In the genomic region with DNA sequence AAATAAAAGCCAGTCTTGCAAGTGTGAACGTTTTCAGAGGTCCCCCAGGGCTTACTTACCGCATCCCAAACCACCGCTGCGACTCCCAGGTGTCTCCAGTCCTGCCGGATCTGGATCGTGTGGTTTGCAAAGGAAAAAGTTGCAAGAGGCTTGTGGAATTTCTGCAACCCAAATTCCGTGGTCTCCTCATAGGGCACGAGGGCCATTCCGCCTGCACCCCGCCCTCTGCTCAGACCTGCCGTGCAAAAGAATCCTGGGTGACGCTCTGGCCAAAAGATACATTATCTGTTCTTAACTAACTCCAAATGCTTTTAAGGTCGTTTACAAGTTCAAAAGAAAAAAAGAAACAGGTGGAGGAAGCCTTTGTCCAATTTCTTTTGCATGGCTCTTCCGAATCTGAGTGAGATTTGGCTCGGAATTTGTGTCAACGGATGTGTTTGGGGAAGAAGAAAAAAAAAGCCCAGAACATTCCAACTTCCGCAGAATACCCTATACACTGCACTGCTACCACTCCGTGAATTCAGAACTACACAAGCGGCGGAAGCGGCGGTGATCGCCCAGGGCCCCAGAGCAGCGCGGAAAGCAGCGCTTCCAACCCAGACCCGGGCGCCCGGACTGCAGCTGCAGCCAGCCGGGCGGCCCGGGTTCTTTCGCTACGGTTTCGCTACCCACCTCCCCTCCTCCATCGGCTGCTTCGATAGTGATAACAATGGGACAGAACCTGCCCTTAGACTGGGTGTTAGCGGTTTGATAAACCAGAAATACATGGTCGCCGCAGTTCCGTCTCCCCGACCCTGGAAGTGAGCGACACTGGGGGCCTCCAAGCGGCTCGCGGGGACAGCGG, we compare ENCODE assay signal across 8 cellular contexts. TPM values are rescaled to one million over a fixed set of nuclear protein-coding genes. Genes with fewer than 3 reads are reported as not detected.
A peak's percentile ranks its signal among the peaks of the same experiment; 100 is the strongest.
DNase-seq lines count a peak whose midpoint lies in the region; ATAC-seq, FAIRE-seq and TF ChIP-seq lines count a peak whose summit lies in the region.

No MANE protein-coding gene starts in this region.

- H3F3A ChIP-seq in Loucy (ENCODE audit: low read depth): peaks cover 7% of the 10 kb centered on the region; the same call in 1 of the 2 replicates

- H3K79me2 ChIP-seq in Loucy (ENCODE audit: insufficient read depth, low read length) (peaks cover 42% of the 10 kb centered on the region), astrocyte (ENCODE audit: insufficient read depth, low read length) (peaks cover 6% of the 10 kb centered on the region)

- H3K4me1 Mint-ChIP-seq in T-helper 17 cell: peaks cover 28% of the 10 kb centered on the region
- peaks cover 5% of the 10 kb centered on the region for H3K4me1 Mint-ChIP-seq in astrocyte (ENCODE audit: low read depth, unreplicated experiment)

- H3K9me3 ChIP-seq in HAP-1 (no peaks in the 10 kb centered on the region), Loucy (ENCODE audit: insufficient read depth, low read depth, low read length) (no peaks in the 10 kb centered on the region), T-helper 17 cell (ENCODE audit: control insufficient read depth, low read length, poor library complexity, severe bottlenecking) (no peaks in the 10 kb centered on the region), astrocyte (ENCODE audit: insufficient read depth, low read depth, low read length) (no peaks in the 10 kb centered on the region)

- peak overlapping the region; percentile 96 for H3K4me3 ChIP-seq in GM12865 (ENCODE audit: low read depth, low read length)
- H3K4me3 ChIP-seq in HAP-1: peak overlapping the region; percentile 93
- H3K4me3 ChIP-seq in Loucy (ENCODE audit: low read length, poor library complexity, severe bottlenecking): peak overlapping the region; percentile 89
- peak overlapping the region; percentile 81 for H3K4me3 ChIP-seq in astrocyte (ENCODE audit: insufficient read depth, low read depth, low read length)
- peak overlapping the region; percentile 97 for H3K4me3 ChIP-seq in rectal smooth muscle tissue (ENCODE audit: low read length)

- H3K4me3 Mint-ChIP-seq in T-helper 17 cell (peak overlapping the region; percentile 91), astrocyte (ENCODE audit: unreplicated experiment) (peak overlapping the region; percentile 91)

- peak overlapping the region; percentile 95 for H3K9ac ChIP-seq in Loucy (ENCODE audit: low read depth, low read length, poor library complexity, severe bottlenecking)
- peak overlapping the region; percentile 90 for H3K9ac ChIP-seq in astrocyte (ENCODE audit: low read length)
- peak overlapping the region; percentile 76 for H3K9ac ChIP-seq in rectal smooth muscle tissue (ENCODE audit: low read length)

- no peak for FAIRE-seq in astrocyte (lab: Jason Lieb, UNC)

- H3K9me2 ChIP-seq in Loucy (replicated peaks; ENCODE audit: low read depth, low read length): no peaks in the 10 kb centered on the region

- H2AFZ ChIP-seq in Loucy (ENCODE audit: low read length): peak overlapping the region; percentile 77
- H2AFZ ChIP-seq in astrocyte (ENCODE audit: low read depth, low read length): peak overlapping the region; percentile 92

- H3K27ac ChIP-seq in astrocyte (ENCODE audit: low read depth, low read length): peak overlapping the region; percentile 86
- H3K27ac ChIP-seq in rectal smooth muscle tissue (ENCODE audit: low read depth, low read length): peak overlapping the region; percentile 87

- no peak for TF ChIP-seq CTCF in GM12865 (IDR thresholded peaks at IDR 0.05; ENCODE audit: insufficient read depth, low read depth, low read length, missing control alignments)
- no peak for TF ChIP-seq CTCF in Loucy (conservative IDR thresholded peaks at IDR 0.05; ENCODE audit: low read length)
- TF ChIP-seq CTCF in astrocyte (IDR thresholded peaks at IDR 0.05; ENCODE audit: insufficient read depth, low read depth, low read length): no peak

- H3K27me3 Mint-ChIP-seq in T-helper 17 cell: no peaks in the 10 kb centered on the region
- H3K27me3 Mint-ChIP-seq in astrocyte (ENCODE audit: low read depth, unreplicated experiment): peaks cover 3% of the 10 kb centered on the region

- peak; percentile 25 for ATAC-seq in T-helper 17 cell

- H3K9me3 Mint-ChIP-seq in astrocyte (ENCODE audit: unreplicated experiment): no peaks in the 10 kb centered on the region

- H3K4me1 ChIP-seq in HAP-1 (peaks cover 7% of the 10 kb centered on the region; the same call in 1 of the 2 replicates), Loucy (ENCODE audit: insufficient read depth, low read length, poor library complexity, severe bottlenecking) (peaks cover 43% of the 10 kb centered on the region), astrocyte (ENCODE audit: insufficient read depth, low read length) (peaks cover 11% of the 10 kb centered on the region), rectal smooth muscle tissue (ENCODE audit: control insufficient read depth, insufficient read depth, low read length) (peaks cover 7% of the 10 kb centered on the region)

- peak overlapping the region; percentile 77 for H3K4me2 ChIP-seq in Loucy (ENCODE audit: low read depth, low read length, poor library complexity, severe bottlenecking)
- peak overlapping the region; percentile 99 for H3K4me2 ChIP-seq in astrocyte (ENCODE audit: low read length)

- H4K20me1 ChIP-seq in Loucy (ENCODE audit: insufficient read depth, low read length, poor library complexity, severe bottlenecking) (peaks cover 5% of the 10 kb centered on the region), astrocyte (ENCODE audit: insufficient read depth, low read length) (no peaks in the 10 kb centered on the region)

- H3K36me3 Mint-ChIP-seq in T-helper 17 cell (ENCODE audit: low read depth) (peaks cover 2% of the 10 kb centered on the region), astrocyte (ENCODE audit: low read depth, unreplicated experiment) (no peaks in the 10 kb centered on the region)

- peak; percentile 87 for DNase-seq in GM12865 (ENCODE audit: low read depth)
- DNase-seq in HAP-1 (ENCODE audit: low spot score in 2 of 2): peak; percentile 24 to 73
- DNase-seq in T-helper 17 cell: peak; percentile 39 to 42 (median 41)
- DNase-seq in astrocyte (ENCODE audit: low read depth): peak; percentile 61
- peak; percentile 60 for DNase-seq in hepatic stellate cell (ENCODE audit: low spot score)
- no peak for DNase-seq in HPDE6-E6E7 (ENCODE audit: extremely low spot score)

- H3K36me3 ChIP-seq in HAP-1 (replicated peaks): peaks cover 33% of the 10 kb centered on the region
- H3K36me3 ChIP-seq in Loucy (ENCODE audit: insufficient read depth, low read length): 0 out of 2 replicates have a peak, but pooled peaks cover 4% of the 10 kb centered on the region
- H3K36me3 ChIP-seq in astrocyte (ENCODE audit: insufficient read depth, low read length): no peaks in the 10 kb centered on the region
- H3K36me3 ChIP-seq in rectal smooth muscle tissue (ENCODE audit: control insufficient read depth, insufficient read depth, low read length): peaks cover 3% of the 10 kb centered on the region

- H3K27ac Mint-ChIP-seq in T-helper 17 cell (peak overlapping the region; percentile 92), astrocyte (ENCODE audit: unreplicated experiment) (peak overlapping the region; percentile 78)

- no peaks in the 10 kb centered on the region for H3K27me3 ChIP-seq in HAP-1 (ENCODE audit: low read depth)
- no peaks in the 10 kb centered on the region for H3K27me3 ChIP-seq in Loucy (ENCODE audit: insufficient read depth, low read length, poor library complexity, severe bottlenecking)
- no peaks in the 10 kb centered on the region for H3K27me3 ChIP-seq in astrocyte (ENCODE audit: insufficient read depth, low read length)
- no peaks in the 10 kb centered on the region for H3K27me3 ChIP-seq in rectal smooth muscle tissue (ENCODE audit: control insufficient read depth, insufficient read depth, low read length)

- in situ Hi-C loops in HAP-1 (cut with MboI; ENCODE audit: low sequenced_read_pairs): no loop called here

RNA-seq across cellular contexts. Expression of a gene that starts 0.8 kb away (rescaled TPM):
- total RNA-seq in T-helper 17 cell (10 to 100 TPM in 1 of 2 donors, 1 to 10 TPM in 1; 6.9 to 13.9 TPM), astrocyte (16.1 and 16.8 TPM in 2 replicates)
